ENCODE assay signal across 27 cellular contexts in the genomic region with DNA sequence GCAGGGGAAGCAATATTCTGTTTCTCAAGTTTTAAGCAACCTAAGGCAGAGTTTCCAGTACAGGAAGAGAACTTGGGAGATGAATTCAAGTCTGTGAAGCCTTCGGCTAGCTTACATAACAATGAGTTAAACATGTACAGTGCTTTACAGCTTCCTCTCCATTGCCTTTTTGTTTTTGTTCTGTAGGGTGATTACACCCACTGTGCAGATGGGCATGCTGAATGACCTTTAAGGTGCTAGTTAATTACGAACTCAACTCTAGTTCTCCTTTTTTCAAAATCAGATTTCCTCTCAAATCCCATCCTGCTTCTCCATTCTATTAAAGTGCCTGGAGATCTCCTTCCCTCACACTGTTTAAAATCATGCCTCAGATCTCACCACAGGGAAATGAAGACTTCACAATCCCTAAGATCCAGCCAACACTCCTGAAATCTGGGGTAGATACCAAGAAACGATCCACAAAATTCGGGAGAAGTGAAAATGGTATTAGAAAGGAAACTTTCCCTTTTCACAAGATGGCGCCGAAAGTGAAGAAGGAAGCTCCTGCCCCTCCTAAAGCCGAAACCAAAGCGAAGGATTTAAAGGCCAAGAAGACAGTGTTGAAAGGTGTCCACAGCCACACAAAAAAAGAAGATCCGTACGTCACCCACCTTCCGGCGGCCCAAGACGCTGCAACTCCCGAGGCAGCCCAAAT. TPM values are rescaled to one million over a fixed set of nuclear protein-coding genes. Genes with fewer than 3 reads are reported as not detected.
"Had no signal": no experiment of that assay in that cellular context is flagged by ENCODE, and none has a peak within 500 bp of the region (broad histone marks: within the 10 kb centered on the region; RNA-seq: fewer than 3 reads in every experiment).

No MANE protein-coding gene starts in this region.

- H3K4me3 ChIP-seq: cardiac muscle cell, Peyer's patch, SJCRH30 had no signal

- H3K36me3 Mint-ChIP-seq: activated naive CD4-positive, alpha-beta T cell treated with anti-CD3 and anti-CD28 coated beads, Interleukin-2, amount 10 ng/mL, durations not matched to agents 7 days and 5 days; activated naive CD8-positive, alpha-beta T cell treated with anti-CD3 and anti-CD28 coated beads for 36 hours had no signal

- H3K4me3 Mint-ChIP-seq: activated CD8-positive, alpha-beta T cell treated with anti-CD3 and anti-CD28 coated beads for 36 hours; activated naive CD4-positive, alpha-beta T cell treated with anti-CD3 and anti-CD28 coated beads, Interleukin-2, amount 10 ng/mL, durations not matched to agents 7 days and 5 days; activated naive CD8-positive, alpha-beta T cell treated with anti-CD3 and anti-CD28 coated beads for 36 hours; activated T-cell treated with anti-CD3 and anti-CD28 coated beads, Interleukin-2, amount 50 U/mL, for 72 hours had no signal

- H3K36me3 ChIP-seq: brain microvascular endothelial cell, cardiac muscle cell, Peyer's patch, SJCRH30, WERI-Rb-1 had no signal

- H3K9ac ChIP-seq: KMS-11, SK-N-SH had no signal

- H3K9me3 ChIP-seq: Peyer's patch, SJCRH30, SK-N-SH had no signal

- DNase-seq: activated CD4-positive, alpha-beta T cell treated with anti-CD3 and anti-CD28 coated beads for 4 hours; activated CD8-positive, alpha-beta memory T cell treated with anti-CD3 and anti-CD28 coated beads, Interleukin-2, amount 50 U/mL, for 4 hours; activated CD8-positive, alpha-beta T cell treated with anti-CD3 and anti-CD28 coated beads for 36 hours; activated gamma-delta T cell treated with Interleukin-2 at 50 U/mL for 16 hours; activated naive CD4-positive, alpha-beta T cell treated with anti-CD3 and anti-CD28 coated beads, Interleukin-2, amount 10 ng/mL, durations not matched to agents 7 days and 5 days; activated naive CD8-positive, alpha-beta T cell treated with anti-CD3 and anti-CD28 coated beads for 36 hours; activated T-cell treated with anti-CD3 and anti-CD28 coated beads, Interleukin-2, amount 50 U/mL, for 72 hours; brain microvascular endothelial cell; NCI-H1048; NCI-H1417; NCI-H2029 treated with DMSO at 0.1 percent for 48 hours; NCI-H345; NCI-H510A; NCI-H526 treated with DMSO at 0.1 percent for 48 hours; Peyer's patch; Right ventricle myocardium superior; SJCRH30; SK-N-SH; T-helper 1 cell; WERI-Rb-1 had no signal

- ATAC-seq: activated CD8-positive, alpha-beta T cell treated with anti-CD3 and anti-CD28 coated beads for 36 hours; activated T-cell treated with anti-CD3 and anti-CD28 coated beads, Interleukin-2, amount 50 U/mL, for 72 hours had no signal

- H3K27ac ChIP-seq: brain microvascular endothelial cell, cardiac muscle cell, KMS-11, Peyer's patch, RWPE1, SJCRH30, WERI-Rb-1 had no signal

- H3K4me1 Mint-ChIP-seq: activated naive CD4-positive, alpha-beta T cell treated with anti-CD3 and anti-CD28 coated beads, Interleukin-2, amount 10 ng/mL, durations not matched to agents 7 days and 5 days; activated naive CD8-positive, alpha-beta T cell treated with anti-CD3 and anti-CD28 coated beads for 36 hours had no signal

- H3K27me3 ChIP-seq: brain microvascular endothelial cell, cardiac muscle cell, Peyer's patch, SJCRH30 had no signal

- H3K9me3 Mint-ChIP-seq: activated CD8-positive, alpha-beta T cell treated with anti-CD3 and anti-CD28 coated beads for 36 hours; activated naive CD4-positive, alpha-beta T cell treated with anti-CD3 and anti-CD28 coated beads, Interleukin-2, amount 10 ng/mL, durations not matched to agents 7 days and 5 days; activated naive CD8-positive, alpha-beta T cell treated with anti-CD3 and anti-CD28 coated beads for 36 hours; activated T-cell treated with anti-CD3 and anti-CD28 coated beads, Interleukin-2, amount 50 U/mL, for 72 hours; activated T-helper 2 cell treated with anti-CD3 and anti-CD28 coated beads, Interferon-gamma antibody, Interleukin-2, Interleukin-4, amounts not matched to agents 10 μg/mL and 5 μg/mL and 100 μg/mL, durations not matched to agents 14 hours and 24 hours and 36 hours had no signal

- H3K4me1 ChIP-seq: Peyer's patch, SJCRH30 had no signal

- H3K27me3 Mint-ChIP-seq: activated CD8-positive, alpha-beta T cell treated with anti-CD3 and anti-CD28 coated beads for 36 hours; activated naive CD8-positive, alpha-beta T cell treated with anti-CD3 and anti-CD28 coated beads for 36 hours had no signal

- H3K4me2 ChIP-seq: KMS-11, SK-N-SH had no signal

- H3K27ac Mint-ChIP-seq: activated CD8-positive, alpha-beta T cell treated with anti-CD3 and anti-CD28 coated beads for 36 hours; activated naive CD4-positive, alpha-beta T cell treated with anti-CD3 and anti-CD28 coated beads, Interleukin-2, amount 10 ng/mL, durations not matched to agents 7 days and 5 days; activated naive CD8-positive, alpha-beta T cell treated with anti-CD3 and anti-CD28 coated beads for 36 hours; activated T-cell treated with anti-CD3 and anti-CD28 coated beads, Interleukin-2, amount 50 U/mL, for 72 hours; activated T-helper 2 cell treated with anti-CD3 and anti-CD28 coated beads, Interferon-gamma antibody, Interleukin-2, Interleukin-4, amounts not matched to agents 10 μg/mL and 5 μg/mL and 100 μg/mL, durations not matched to agents 14 hours and 24 hours and 36 hours had no signal

RNA-seq across cellular contexts. Expression of gene MSMB, which starts 16.8 kb away (rescaled TPM):
- total RNA-seq: activated CD8-positive, alpha-beta T cell treated with anti-CD3 and anti-CD28 coated beads for 36 hours; activated naive CD8-positive, alpha-beta T cell treated with anti-CD3 and anti-CD28 coated beads for 36 hours; activated T-cell treated with anti-CD3 and anti-CD28 coated beads, Interleukin-2, amount 50 U/mL, for 72 hours; activated T-helper 2 cell treated with anti-CD3 and anti-CD28 coated beads, Interferon-gamma antibody, Interleukin-2, Interleukin-4, amounts not matched to agents 10 μg/mL and 5 μg/mL and 100 μg/mL, durations not matched to agents 14 hours and 24 hours and 36 hours; cardiac muscle cell; MCF 10A; Peyer's patch; Right ventricle myocardium superior; SJCRH30; T-helper 2 cell treated with Interferon-gamma antibody and Interleukin-4, amounts not matched to agents 100 ng/mL and 5 ng/mL, for 36 hours had no signal
- polyA plus RNA-seq: adipose tissue, cardiac muscle cell, SK-N-SH had no signal
